Comparison of ENCODE assay signal across 1 cellular context in genomic region chr9:18189876-18190670, GRCh38.
TF ChIP-seq lines count a peak whose summit lies in the region.

No MANE protein-coding gene starts in this region.

TF ChIP-seq in GM23338, 12 proteins besides CTCF, POLR2A, EP300 and RAD21 (continued from another document):
- TF ChIP-seq ETS1 (IDR thresholded peaks at IDR 0.05): no peak
